ENCODE assay signal across 14 cellular contexts in the genomic region with DNA sequence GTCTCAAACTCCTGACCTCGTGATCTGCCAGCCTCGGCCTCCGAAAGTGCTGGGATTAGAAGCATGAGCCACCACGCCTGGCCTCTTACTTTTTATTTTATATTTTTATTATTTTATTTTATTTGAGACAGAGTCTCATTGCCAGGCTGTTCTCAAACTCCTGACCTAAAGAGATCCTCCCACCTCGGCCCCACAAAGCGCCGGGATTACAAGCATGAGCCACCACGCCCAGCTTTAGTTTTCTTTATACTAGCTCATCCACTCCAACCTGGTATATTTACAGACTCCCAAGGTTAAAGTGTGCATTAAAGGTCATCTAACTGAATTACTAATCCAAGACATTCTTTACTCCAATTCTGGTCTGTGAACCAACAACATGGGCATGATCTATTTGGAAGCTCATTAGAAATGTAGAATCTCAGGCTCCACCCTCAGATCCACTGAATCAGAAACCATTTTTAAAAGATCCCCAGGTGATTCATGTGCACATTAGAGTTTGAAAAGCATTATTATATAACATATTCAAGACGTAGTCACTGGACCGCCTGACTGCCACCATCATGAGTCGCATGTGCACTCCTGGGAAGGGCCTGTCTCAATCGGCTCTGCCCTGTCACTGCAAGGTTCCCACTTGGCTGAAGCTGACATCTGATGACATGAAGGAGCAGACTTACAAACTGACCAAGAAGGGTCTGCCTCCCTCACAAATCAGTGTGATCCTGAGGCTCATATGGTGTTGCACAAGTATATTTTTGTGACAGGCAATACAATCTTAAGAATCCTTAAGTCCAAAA. TPM values are rescaled to one million over a fixed set of nuclear protein-coding genes. Genes with fewer than 3 reads are reported as not detected.
DNase-seq lines count a peak whose midpoint lies in the region; ATAC-seq, FAIRE-seq and TF ChIP-seq lines count a peak whose summit lies in the region.
"Had no signal": no experiment of that assay in that cellular context is flagged by ENCODE, and none has a peak within 500 bp of the region (broad histone marks: within the 10 kb centered on the region; RNA-seq: fewer than 3 reads in every experiment).

No MANE protein-coding gene starts in this region.

- H2AFZ ChIP-seq in trophoblast cell (ENCODE audit: insufficient read depth, low read length, poor library complexity), result no peak overlapping the region

- H3K23ac ChIP-seq in trophoblast cell (ENCODE audit: low read length), result no peak overlapping the region

- no peak overlapping the region for H2AK5ac ChIP-seq in trophoblast cell (ENCODE audit: low read length)

- H4K12ac ChIP-seq in trophoblast cell (ENCODE audit: low read depth, low read length), result no peak overlapping the region

- no peaks in the 10 kb centered on the region for H3K27me3 Mint-ChIP-seq in dendritic cell treated with granulocyte-macrophage colony-stimulating factor and Interleukin-4, amounts not matched to agents 40 ng/mL and 50 ng/mL, for 4 days
- H3K27me3 Mint-ChIP-seq in immature natural killer cell (ENCODE audit: low read depth in 3 of 3), result no peaks in the 10 kb centered on the region
- H3K27me3 Mint-ChIP-seq: naive B cell had no signal

- H3K9me3 ChIP-seq in MG63 (no peaks in the 10 kb centered on the region), trophoblast cell (ENCODE audit: insufficient read depth, low read depth, low read length) (no peaks in the 10 kb centered on the region)
- H3K9me3 ChIP-seq: adrenal gland had no signal

- DNase-seq in AG10803 (ENCODE audit: low read depth) (no peak), MG63 (peak; percentile 54), trophoblast cell (peak; percentile 1 to 34), GM12892 (ENCODE audit: insufficient read length) (no peak), immature natural killer cell (no peak)
- DNase-seq in activated naive CD4-positive, alpha-beta T cell treated with anti-CD3 and anti-CD28 coated beads, Interleukin-2, amount 50 U/mL, for 16 hours, result no peak
- DNase-seq: activated CD4-positive, CD25-positive, alpha-beta regulatory T cell treated with anti-CD3 and anti-CD28 coated beads, Interleukin-2, amount 50 U/mL, for 72 hours; COR-L47; Karpas-422; naive B cell had no signal

- H3K79me1 ChIP-seq in trophoblast cell (ENCODE audit: low read length), result no peaks in the 10 kb centered on the region

- no peaks in the 10 kb centered on the region for H3K36me3 ChIP-seq in MG63
- H3K36me3 ChIP-seq in trophoblast cell (ENCODE audit: control insufficient read depth in 1 of 2, insufficient read depth in 2 of 2, low read length in 2 of 2), result no peaks in the 10 kb centered on the region
- H3K36me3 ChIP-seq: adrenal gland had no signal

- TF ChIP-seq POLR2A in GM12892 (IDR thresholded peaks at IDR 0.05; ENCODE audit: low read depth, low read length), result no peak

- no peak overlapping the region for H2BK5ac ChIP-seq in trophoblast cell (ENCODE audit: low read depth, low read length, poor library complexity)

- H3K4me3 ChIP-seq in AG10803 (ENCODE audit: low read length), result peak overlapping the region; percentile 12
- H3K4me3 ChIP-seq in MG63, result no peak overlapping the region
- no peak overlapping the region for H3K4me3 ChIP-seq in trophoblast cell (ENCODE audit: low read depth, low read length)
- H3K4me3 ChIP-seq: adrenal gland had no signal

- no peak overlapping the region for H3K4me3 Mint-ChIP-seq in dendritic cell treated with granulocyte-macrophage colony-stimulating factor and Interleukin-4, amounts not matched to agents 40 ng/mL and 50 ng/mL, for 4 days
- H3K4me3 Mint-ChIP-seq in immature natural killer cell, result no peak overlapping the region
- H3K4me3 Mint-ChIP-seq: naive B cell had no signal

- H3K4me1 ChIP-seq in trophoblast cell (ENCODE audit: control insufficient read depth in 1 of 2, insufficient read depth in 2 of 2, low read length in 2 of 2), result no peaks in the 10 kb centered on the region

- ATAC-seq in HG03460 (IDR thresholded peaks at IDR 0.05; ENCODE audit: unreplicated experiment), result no peak

- TF ChIP-seq CTCF in AG10803 (conservative IDR thresholded peaks at IDR 0.05; ENCODE audit: low read length), result no peak

- H3K9ac ChIP-seq in trophoblast cell (ENCODE audit: low read length), result no peak overlapping the region

- no peak for FAIRE-seq in GM12892 (lab: Jason Lieb, UNC)
- FAIRE-seq: frontal cortex had no signal

- H3K27ac Mint-ChIP-seq in dendritic cell treated with granulocyte-macrophage colony-stimulating factor and Interleukin-4, amounts not matched to agents 40 ng/mL and 50 ng/mL, for 4 days, result peak overlapping the region; percentile 43
- H3K27ac Mint-ChIP-seq in immature natural killer cell, result no peak overlapping the region

- H3K4me2 ChIP-seq in trophoblast cell (ENCODE audit: low read length), result no peak overlapping the region

- peaks cover 13% of the 10 kb centered on the region for H3K36me3 Mint-ChIP-seq in dendritic cell treated with granulocyte-macrophage colony-stimulating factor and Interleukin-4, amounts not matched to agents 40 ng/mL and 50 ng/mL, for 4 days (ENCODE audit: low read depth)
- H3K36me3 Mint-ChIP-seq in immature natural killer cell, result no peaks in the 10 kb centered on the region

- no peak overlapping the region for H3K4ac ChIP-seq in trophoblast cell (ENCODE audit: low read depth, low read length)

- no peak overlapping the region for H2BK12ac ChIP-seq in trophoblast cell (ENCODE audit: low read length)

- H3K4me1 Mint-ChIP-seq in dendritic cell treated with granulocyte-macrophage colony-stimulating factor and Interleukin-4, amounts not matched to agents 40 ng/mL and 50 ng/mL, for 4 days (ENCODE audit: low read depth), result peaks cover 50% of the 10 kb centered on the region
- H3K4me1 Mint-ChIP-seq in immature natural killer cell, result peaks cover 49 to 72% of the 10 kb centered on the region in 2 donors

- peaks cover 9% of the 10 kb centered on the region for H3K9me3 Mint-ChIP-seq in dendritic cell treated with granulocyte-macrophage colony-stimulating factor and Interleukin-4, amounts not matched to agents 40 ng/mL and 50 ng/mL, for 4 days
- H3K9me3 Mint-ChIP-seq in immature natural killer cell, result no peaks in the 10 kb centered on the region

- no CpG with 5 or more reads among the region's 12 CpGs for WGBS in trophoblast cell (ENCODE audit: extremely low coverage, insufficient coverage, insufficient read length)

- H3K79me2 ChIP-seq in trophoblast cell (ENCODE audit: control insufficient read depth, insufficient read depth, low read length, poor library complexity), result no peaks in the 10 kb centered on the region

- intact Hi-C loops in dendritic cell treated with granulocyte-macrophage colony-stimulating factor and Interleukin-4, amounts not matched to agents 40 ng/mL and 50 ng/mL, for 4 days (cut with micrococcal nuclease), result no loop called here

- no peak overlapping the region for H3K27ac ChIP-seq in trophoblast cell (ENCODE audit: low read depth, low read length)

- no peak overlapping the region for H3K18ac ChIP-seq in trophoblast cell (ENCODE audit: low read length)

- H3K27me3 ChIP-seq in MG63, result no peaks in the 10 kb centered on the region
- no peaks in the 10 kb centered on the region for H3K27me3 ChIP-seq in trophoblast cell (ENCODE audit: insufficient read depth, low read length)
- H3K27me3 ChIP-seq: adrenal gland had no signal

- no peak overlapping the region for H2BK120ac ChIP-seq in trophoblast cell (ENCODE audit: insufficient read depth, low read length, poor library complexity)

- no peak overlapping the region for H4K8ac ChIP-seq in trophoblast cell (ENCODE audit: low read depth, low read length)

- H4K91ac ChIP-seq in trophoblast cell (ENCODE audit: low read depth, low read length), result no peak overlapping the region

- H3K14ac ChIP-seq in trophoblast cell (ENCODE audit: low read length), result no peak overlapping the region

RNA-seq across cellular contexts. Expression of a gene that starts 26.6 kb away (rescaled TPM):
- 2.9 and 4.5 TPM in 2 replicates for total RNA-seq in MG63 (2014; rRNA removed; shearing (Covaris generic); ENCODE audit: low replicate concordance)
- polyA plus RNA-seq in trophoblast cell (2013), result 5.6 TPM in 2 replicates
- 9.0 TPM for polyA plus RNA-seq in GM12892 (2012; ENCODE audit: missing spikeins)
- polyA plus RNA-seq in immature natural killer cell, result 10 to 100 TPM in 1 of 3 donors, 1 to 10 TPM in 2; 6.0 to 17.5 (median 8.4) TPM

RNA-seq across cellular contexts. Expression of a gene that starts 39.9 kb away (rescaled TPM):
- 16.0 and 25.2 TPM in 2 replicates for total RNA-seq in MG63 (2014; rRNA removed; shearing (Covaris generic); ENCODE audit: low replicate concordance)
- 13.0 and 13.5 TPM in 2 replicates for polyA plus RNA-seq in trophoblast cell (2013)
- 12.8 TPM for polyA plus RNA-seq in GM12892 (2012; ENCODE audit: missing spikeins)
- polyA plus RNA-seq in immature natural killer cell, result 10 to 100 TPM; 11.3 to 16.2 (median 14.3) TPM

Comparison
In these comparisons a context has a peak if more than half of its experiments do, and no peak if none do; other contexts are left out.
1. DNase-seq: peak in MG63 (single experiment) and trophoblast cell (2 of 2); none in AG10803 (single experiment), GM12892 (single experiment), immature natural killer cell (0 of 3) and activated naive CD4-positive, alpha-beta T cell treated with anti-CD3 and anti-CD28 coated beads, Interleukin-2, amount 50 U/mL, for 16 hours (single experiment).